1 cellular context compared by ENCODE assay signal in the genomic region with DNA sequence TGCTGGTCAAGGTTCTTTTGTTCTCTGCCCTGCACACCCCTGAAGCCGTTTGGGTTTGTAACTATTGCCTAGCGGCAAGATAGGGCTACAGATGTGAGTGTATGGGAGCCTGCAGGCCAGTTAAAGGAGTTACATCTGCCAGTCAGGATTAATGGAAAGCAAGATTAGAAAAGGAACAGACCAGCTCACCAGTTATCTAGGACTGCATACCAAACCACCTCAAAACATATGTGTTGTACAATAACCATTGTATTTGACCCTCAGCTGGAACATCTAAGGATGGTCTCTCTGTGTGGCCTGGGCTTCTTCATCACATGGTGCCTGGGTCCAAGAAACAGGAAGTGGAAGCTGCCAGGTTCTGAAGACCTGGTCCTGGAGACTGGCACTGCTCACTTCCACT.
TF ChIP-seq lines count a peak whose summit lies in the region.

No MANE protein-coding gene starts in this region.

TF ChIP-seq in K562, 482 proteins besides CTCF, POLR2A, EP300 and RAD21 (continued from another document and continues in another):
- TF ChIP-seq, protein P1, sequence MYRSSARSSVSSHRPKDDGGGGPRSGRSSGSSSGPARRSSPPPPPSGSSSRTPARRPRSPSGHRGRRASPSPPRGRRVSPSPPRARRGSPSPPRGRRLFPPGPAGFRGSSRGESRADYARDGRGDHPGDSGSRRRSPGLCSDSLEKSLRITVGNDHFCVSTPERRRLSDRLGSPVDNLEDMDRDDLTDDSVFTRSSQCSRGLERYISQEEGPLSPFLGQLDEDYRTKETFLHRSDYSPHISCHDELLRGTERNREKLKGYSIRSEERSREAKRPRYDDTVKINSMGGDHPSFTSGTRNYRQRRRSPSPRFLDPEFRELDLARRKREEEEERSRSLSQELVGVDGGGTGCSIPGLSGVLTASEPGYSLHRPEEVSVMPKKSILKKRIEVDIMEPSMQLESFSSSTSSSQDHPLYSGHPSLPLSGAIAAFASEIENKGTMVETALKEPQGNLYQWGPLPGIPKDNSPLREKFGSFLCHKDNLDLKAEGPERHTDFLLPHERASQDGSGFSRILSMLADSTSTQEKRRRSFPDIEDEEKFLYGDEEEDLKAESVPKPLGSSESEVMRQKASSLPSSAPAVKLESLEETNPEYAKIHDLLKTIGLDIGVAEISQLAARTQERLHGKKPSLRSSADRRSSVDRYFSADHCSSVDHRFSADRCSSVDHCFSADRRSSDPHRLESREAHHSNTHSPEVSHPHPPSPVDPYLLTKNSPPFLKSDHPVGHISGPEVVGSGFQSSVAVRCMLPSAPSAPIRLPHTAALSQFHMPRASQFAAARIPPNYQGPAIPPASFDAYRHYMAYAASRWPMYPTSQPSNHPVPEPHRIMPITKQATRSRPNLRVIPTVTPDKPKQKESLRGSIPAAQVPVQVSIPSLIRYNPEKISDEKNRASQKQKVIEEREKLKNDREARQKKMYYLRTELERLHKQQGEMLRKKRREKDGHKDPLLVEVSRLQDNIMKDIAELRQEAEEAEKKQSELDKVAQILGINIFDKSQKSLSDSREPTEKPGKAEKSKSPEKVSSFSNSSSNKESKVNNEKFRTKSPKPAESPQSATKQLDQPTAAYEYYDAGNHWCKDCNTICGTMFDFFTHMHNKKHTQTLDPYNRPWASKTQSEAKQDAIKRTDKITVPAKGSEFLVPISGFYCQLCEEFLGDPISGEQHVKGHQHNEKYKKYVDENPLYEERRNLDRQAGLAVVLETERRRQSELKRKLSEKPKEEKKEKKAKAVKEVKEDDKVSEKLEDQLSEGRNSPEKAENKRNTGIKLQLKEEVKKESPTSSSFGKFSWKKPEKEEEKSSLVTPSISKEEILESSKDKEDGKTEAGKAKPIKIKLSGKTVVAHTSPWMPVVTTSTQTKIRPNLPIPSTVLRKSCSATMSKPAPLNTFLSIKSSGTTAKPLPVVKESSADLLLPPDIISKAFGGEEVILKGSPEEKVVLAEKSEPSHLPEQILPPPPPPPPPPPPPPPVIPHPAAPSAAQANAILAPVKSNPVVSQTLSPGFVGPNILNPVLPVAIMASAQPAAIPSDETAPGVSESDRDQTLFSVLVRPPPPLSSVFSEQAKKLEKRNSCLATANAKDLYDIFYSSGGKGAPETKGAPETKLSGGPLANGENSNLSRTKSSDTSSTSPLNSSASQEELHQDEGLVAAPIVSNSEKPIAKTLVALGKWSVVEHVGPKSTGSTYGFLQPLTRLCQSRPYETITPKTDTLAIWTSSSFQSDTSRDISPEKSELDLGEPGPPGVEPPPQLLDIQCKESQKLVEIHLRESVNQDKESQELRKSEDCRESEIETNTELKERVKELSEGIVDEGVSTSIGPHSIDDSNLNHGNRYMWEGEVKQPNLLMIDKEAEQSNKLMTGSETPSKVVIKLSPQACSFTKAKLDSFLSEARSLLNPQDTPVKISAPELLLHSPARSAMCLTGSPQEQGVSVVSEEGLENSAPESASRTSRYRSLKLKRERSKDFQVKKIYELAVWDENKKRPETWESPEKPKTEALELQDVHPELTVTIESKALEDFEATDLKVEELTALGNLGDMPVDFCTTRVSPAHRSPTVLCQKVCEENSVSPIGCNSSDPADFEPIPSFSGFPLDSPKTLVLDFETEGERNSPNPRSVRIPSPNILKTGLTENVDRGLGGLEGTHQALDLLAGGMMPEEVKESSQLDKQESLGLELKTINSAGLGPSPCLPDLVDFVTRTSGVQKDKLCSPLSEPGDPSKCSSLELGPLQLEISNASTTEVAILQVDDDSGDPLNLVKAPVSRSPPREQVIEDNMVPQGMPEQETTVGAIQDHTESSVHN (IDR thresholded peaks at IDR 0.05; ENCODE audit: borderline replicate concordance in 1 of 2, low read depth in 1 of 2), result no peak
- peak; percentile 64 for TF ChIP-seq ELF1 (tag; IDR thresholded peaks at IDR 0.05)
- peak; percentile 79 for TF ChIP-seq NFIC (IDR thresholded peaks at IDR 0.05)
- TF ChIP-seq ZNF699 (CRISPR knock-in tag; IDR thresholded peaks at IDR 0.05; ENCODE audit: insufficient replicate concordance), result no peak
- TF ChIP-seq DPF2 (IDR thresholded peaks at IDR 0.05), result peak; percentile 82
- TF ChIP-seq TRIM28 (IDR thresholded peaks at IDR 0.05), result no peak
- TF ChIP-seq FOXK1 (CRISPR knock-in tag; IDR thresholded peaks at IDR 0.05; ENCODE audit: borderline replicate concordance), result no peak
- no peak for TF ChIP-seq NR4A1 (CRISPR knock-in tag; IDR thresholded peaks at IDR 0.05)
- TF ChIP-seq NR4A1 (tag; IDR thresholded peaks at IDR 0.05), result no peak
- no peak for TF ChIP-seq SRSF9 (IDR thresholded peaks at IDR 0.05; ENCODE audit: borderline replicate concordance, low read depth, low read length)
- no peak for TF ChIP-seq ZNF41 (CRISPR knock-in tag; conservative IDR thresholded peaks at IDR 0.05)
- TF ChIP-seq JUND (IDR thresholded peaks at IDR 0.05; ENCODE audit: borderline replicate concordance, low read depth, low read length), result no peak
- TF ChIP-seq JUND (tag; IDR thresholded peaks at IDR 0.05; ENCODE audit: borderline replicate concordance, low read depth, low read length), result 0 out of 3 replicates have a peak, but pooled peaks have one; percentile 22
- TF ChIP-seq, protein P2, sequence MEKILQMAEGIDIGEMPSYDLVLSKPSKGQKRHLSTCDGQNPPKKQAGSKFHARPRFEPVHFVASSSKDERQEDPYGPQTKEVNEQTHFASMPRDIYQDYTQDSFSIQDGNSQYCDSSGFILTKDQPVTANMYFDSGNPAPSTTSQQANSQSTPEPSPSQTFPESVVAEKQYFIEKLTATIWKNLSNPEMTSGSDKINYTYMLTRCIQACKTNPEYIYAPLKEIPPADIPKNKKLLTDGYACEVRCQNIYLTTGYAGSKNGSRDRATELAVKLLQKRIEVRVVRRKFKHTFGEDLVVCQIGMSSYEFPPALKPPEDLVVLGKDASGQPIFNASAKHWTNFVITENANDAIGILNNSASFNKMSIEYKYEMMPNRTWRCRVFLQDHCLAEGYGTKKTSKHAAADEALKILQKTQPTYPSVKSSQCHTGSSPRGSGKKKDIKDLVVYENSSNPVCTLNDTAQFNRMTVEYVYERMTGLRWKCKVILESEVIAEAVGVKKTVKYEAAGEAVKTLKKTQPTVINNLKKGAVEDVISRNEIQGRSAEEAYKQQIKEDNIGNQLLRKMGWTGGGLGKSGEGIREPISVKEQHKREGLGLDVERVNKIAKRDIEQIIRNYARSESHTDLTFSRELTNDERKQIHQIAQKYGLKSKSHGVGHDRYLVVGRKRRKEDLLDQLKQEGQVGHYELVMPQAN (IDR thresholded peaks at IDR 0.05; ENCODE audit: borderline replicate concordance), result no peak
- TF ChIP-seq, protein P3, sequence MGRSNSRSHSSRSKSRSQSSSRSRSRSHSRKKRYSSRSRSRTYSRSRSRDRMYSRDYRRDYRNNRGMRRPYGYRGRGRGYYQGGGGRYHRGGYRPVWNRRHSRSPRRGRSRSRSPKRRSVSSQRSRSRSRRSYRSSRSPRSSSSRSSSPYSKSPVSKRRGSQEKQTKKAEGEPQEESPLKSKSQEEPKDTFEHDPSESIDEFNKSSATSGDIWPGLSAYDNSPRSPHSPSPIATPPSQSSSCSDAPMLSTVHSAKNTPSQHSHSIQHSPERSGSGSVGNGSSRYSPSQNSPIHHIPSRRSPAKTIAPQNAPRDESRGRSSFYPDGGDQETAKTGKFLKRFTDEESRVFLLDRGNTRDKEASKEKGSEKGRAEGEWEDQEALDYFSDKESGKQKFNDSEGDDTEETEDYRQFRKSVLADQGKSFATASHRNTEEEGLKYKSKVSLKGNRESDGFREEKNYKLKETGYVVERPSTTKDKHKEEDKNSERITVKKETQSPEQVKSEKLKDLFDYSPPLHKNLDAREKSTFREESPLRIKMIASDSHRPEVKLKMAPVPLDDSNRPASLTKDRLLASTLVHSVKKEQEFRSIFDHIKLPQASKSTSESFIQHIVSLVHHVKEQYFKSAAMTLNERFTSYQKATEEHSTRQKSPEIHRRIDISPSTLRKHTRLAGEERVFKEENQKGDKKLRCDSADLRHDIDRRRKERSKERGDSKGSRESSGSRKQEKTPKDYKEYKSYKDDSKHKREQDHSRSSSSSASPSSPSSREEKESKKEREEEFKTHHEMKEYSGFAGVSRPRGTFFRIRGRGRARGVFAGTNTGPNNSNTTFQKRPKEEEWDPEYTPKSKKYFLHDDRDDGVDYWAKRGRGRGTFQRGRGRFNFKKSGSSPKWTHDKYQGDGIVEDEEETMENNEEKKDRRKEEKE (IDR thresholded peaks at IDR 0.05; ENCODE audit: borderline replicate concordance in 1 of 2, control insufficient read depth in 1 of 2, low read depth in 2 of 2, low read length in 1 of 2), result no peak
- TF ChIP-seq, protein P4, sequence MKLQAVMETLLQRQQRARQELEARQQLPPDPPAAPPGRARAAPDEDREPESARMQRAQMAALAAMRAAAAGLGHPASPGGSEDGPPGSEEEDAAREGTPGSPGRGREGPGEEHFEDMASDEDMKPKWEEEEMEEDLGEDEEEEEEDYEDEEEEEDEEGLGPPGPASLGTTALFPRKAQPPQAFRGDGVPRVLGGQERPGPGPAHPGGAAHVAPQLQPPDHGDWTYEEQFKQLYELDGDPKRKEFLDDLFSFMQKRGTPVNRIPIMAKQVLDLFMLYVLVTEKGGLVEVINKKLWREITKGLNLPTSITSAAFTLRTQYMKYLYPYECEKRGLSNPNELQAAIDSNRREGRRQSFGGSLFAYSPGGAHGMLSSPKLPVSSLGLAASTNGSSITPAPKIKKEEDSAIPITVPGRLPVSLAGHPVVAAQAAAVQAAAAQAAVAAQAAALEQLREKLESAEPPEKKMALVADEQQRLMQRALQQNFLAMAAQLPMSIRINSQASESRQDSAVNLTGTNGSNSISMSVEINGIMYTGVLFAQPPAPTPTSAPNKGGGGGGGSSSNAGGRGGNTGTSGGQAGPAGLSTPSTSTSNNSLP (IDR thresholded peaks at IDR 0.05; ENCODE audit: borderline replicate concordance, low read depth, low read length), result no peak
- TF ChIP-seq RFX7 (CRISPR knock-in tag; IDR thresholded peaks at IDR 0.05), result no peak
- TF ChIP-seq NCOA4 (IDR thresholded peaks at IDR 0.05; ENCODE audit: partially characterized antibody), result no peak
- TF ChIP-seq CAMTA2 (CRISPR knock-in tag; conservative IDR thresholded peaks at IDR 0.05), result no peak
- no peak for TF ChIP-seq FOXK2 (conservative IDR thresholded peaks at IDR 0.05 in 1 of 2, IDR thresholded peaks at IDR 0.05 in 1 of 2; ENCODE audit: low read depth in 2 of 2)
- no peak for TF ChIP-seq ASH1L (IDR thresholded peaks at IDR 0.05; ENCODE audit: borderline replicate concordance, low read depth, partially characterized antibody)
- no peak for TF ChIP-seq POLR2B (IDR thresholded peaks at IDR 0.05; ENCODE audit: low read depth, partially characterized antibody)
- no peak for TF ChIP-seq NR3C1 (CRISPR knock-in tag; IDR thresholded peaks at IDR 0.05)
- TF ChIP-seq, protein P5, sequence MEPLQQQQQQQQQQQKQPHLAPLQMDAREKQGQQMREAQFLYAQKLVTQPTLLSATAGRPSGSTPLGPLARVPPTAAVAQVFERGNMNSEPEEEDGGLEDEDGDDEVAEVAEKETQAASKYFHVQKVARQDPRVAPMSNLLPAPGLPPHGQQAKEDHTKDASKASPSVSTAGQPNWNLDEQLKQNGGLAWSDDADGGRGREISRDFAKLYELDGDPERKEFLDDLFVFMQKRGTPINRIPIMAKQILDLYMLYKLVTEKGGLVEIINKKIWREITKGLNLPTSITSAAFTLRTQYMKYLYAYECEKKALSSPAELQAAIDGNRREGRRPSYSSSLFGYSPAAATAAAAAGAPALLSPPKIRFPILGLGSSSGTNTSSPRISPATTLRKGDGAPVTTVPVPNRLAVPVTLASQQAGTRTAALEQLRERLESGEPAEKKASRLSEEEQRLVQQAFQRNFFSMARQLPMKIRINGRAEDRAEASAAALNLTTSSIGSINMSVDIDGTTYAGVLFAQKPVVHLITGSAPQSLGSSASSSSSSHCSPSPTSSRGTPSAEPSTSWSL (CRISPR knock-in tag; IDR thresholded peaks at IDR 0.05; ENCODE audit: borderline replicate concordance), result no peak
- TF ChIP-seq, protein P6, sequence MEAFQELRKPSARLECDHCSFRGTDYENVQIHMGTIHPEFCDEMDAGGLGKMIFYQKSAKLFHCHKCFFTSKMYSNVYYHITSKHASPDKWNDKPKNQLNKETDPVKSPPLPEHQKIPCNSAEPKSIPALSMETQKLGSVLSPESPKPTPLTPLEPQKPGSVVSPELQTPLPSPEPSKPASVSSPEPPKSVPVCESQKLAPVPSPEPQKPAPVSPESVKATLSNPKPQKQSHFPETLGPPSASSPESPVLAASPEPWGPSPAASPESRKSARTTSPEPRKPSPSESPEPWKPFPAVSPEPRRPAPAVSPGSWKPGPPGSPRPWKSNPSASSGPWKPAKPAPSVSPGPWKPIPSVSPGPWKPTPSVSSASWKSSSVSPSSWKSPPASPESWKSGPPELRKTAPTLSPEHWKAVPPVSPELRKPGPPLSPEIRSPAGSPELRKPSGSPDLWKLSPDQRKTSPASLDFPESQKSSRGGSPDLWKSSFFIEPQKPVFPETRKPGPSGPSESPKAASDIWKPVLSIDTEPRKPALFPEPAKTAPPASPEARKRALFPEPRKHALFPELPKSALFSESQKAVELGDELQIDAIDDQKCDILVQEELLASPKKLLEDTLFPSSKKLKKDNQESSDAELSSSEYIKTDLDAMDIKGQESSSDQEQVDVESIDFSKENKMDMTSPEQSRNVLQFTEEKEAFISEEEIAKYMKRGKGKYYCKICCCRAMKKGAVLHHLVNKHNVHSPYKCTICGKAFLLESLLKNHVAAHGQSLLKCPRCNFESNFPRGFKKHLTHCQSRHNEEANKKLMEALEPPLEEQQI (IDR thresholded peaks at IDR 0.05), result no peak
- TF ChIP-seq TOE1 (IDR thresholded peaks at IDR 0.05; ENCODE audit: borderline replicate concordance), result no peak
- no peak for TF ChIP-seq TOE1 (CRISPR knock-in tag; IDR thresholded peaks at IDR 0.05; ENCODE audit: borderline replicate concordance, low read depth)
- TF ChIP-seq ZFP36 (IDR thresholded peaks at IDR 0.05; ENCODE audit: low read depth, low read length, partially characterized antibody), result no peak
- TF ChIP-seq, protein P7, sequence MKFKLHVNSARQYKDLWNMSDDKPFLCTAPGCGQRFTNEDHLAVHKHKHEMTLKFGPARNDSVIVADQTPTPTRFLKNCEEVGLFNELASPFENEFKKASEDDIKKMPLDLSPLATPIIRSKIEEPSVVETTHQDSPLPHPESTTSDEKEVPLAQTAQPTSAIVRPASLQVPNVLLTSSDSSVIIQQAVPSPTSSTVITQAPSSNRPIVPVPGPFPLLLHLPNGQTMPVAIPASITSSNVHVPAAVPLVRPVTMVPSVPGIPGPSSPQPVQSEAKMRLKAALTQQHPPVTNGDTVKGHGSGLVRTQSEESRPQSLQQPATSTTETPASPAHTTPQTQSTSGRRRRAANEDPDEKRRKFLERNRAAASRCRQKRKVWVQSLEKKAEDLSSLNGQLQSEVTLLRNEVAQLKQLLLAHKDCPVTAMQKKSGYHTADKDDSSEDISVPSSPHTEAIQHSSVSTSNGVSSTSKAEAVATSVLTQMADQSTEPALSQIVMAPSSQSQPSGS (CRISPR knock-in tag; IDR thresholded peaks at IDR 0.05), result no peak
- TF ChIP-seq CREB1 (IDR thresholded peaks at IDR 0.05), result no peak; the same call in 1 of the 2 replicates
- TF ChIP-seq CREB1 (CRISPR knock-in tag; IDR thresholded peaks at IDR 0.05), result no peak
- TF ChIP-seq NFATC3 (IDR thresholded peaks at IDR 0.05), result no peak
- TF ChIP-seq DDX20 (tag; IDR thresholded peaks at IDR 0.05; ENCODE audit: low read depth), result no peak
